ENCODE assay signal across 21 cellular contexts in the genomic region with DNA sequence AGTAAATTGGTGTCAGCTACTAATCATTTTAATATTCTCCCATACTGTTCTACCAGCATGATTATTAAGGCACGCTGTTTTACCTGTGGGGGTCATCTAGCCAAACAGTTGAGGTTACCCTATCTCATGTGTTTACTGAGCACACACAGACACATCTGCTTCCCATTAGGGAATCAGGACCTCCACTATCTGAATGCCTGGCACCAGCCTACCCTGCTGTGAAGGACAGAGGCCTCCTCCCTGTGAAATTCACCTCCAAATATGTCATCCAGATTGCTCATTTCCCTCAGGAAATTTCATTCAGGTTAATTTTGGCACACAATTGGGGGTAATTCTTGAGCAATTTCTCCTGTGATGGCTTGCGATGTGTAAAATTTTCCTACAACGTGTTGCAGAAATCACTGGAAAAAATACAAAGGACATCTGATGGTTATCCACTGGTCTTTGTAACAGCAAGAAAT.
DNase-seq lines count a peak whose midpoint lies in the region; ATAC-seq and TF ChIP-seq lines count a peak whose summit lies in the region.
"Had no signal": no experiment of that assay in that cellular context is flagged by ENCODE, and none has a peak within 500 bp of the region (broad histone marks: within the 10 kb centered on the region; RNA-seq: fewer than 3 reads in every experiment).

No MANE protein-coding gene starts in this region.

- H3K4me3 Mint-ChIP-seq in mesothelial cell of epicardium = no peak overlapping the region
- H3K4me3 Mint-ChIP-seq: activated CD8-positive, alpha-beta T cell treated with anti-CD3 and anti-CD28 coated beads, Interleukin-2, amount 10 ng/mL, durations not matched to agents 7 days and 5 days; activated naive CD8-positive, alpha-beta T cell treated with anti-CD3 and anti-CD28 coated beads, Interleukin-2, amount 10 ng/mL, durations not matched to agents 7 days and 5 days; CD8-positive, alpha-beta T cell; neural progenitor cell had no signal

- no peaks in the 10 kb centered on the region for H3K36me3 ChIP-seq in esophagus muscularis mucosa
- H3K36me3 ChIP-seq: neural progenitor cell, SJSA1, upper lobe of left lung had no signal

- TF ChIP-seq CTCF in esophagus muscularis mucosa (IDR thresholded peaks at IDR 0.05) (no peak), mesothelial cell of epicardium (IDR thresholded peaks at IDR 0.05; ENCODE audit: unreplicated experiment) (no peak)

- H3K4me1 ChIP-seq in esophagus muscularis mucosa = peaks cover 0 to 11% (median 8%) of the 10 kb centered on the region in 4 donors
- H3K4me1 ChIP-seq: body of pancreas, upper lobe of left lung had no signal

- intact Hi-C loops in esophagus muscularis mucosa (cut with DNase I) = loop anchor here (5.0 kb wide), 1 partner anchor 82 kb away; no protein-coding TSS in a partner anchor

- no peak overlapping the region for H3K4me3 ChIP-seq in esophagus muscularis mucosa
- H3K4me3 ChIP-seq: body of pancreas, neural progenitor cell, SJSA1, upper lobe of left lung had no signal

- TF ChIP-seq EP300 in esophagus muscularis mucosa (IDR thresholded peaks at IDR 0.05) = no peak

- H3K9me3 Mint-ChIP-seq in mesothelial cell of epicardium = no peaks in the 10 kb centered on the region
- H3K9me3 Mint-ChIP-seq: activated naive CD8-positive, alpha-beta T cell treated with anti-CD3 and anti-CD28 coated beads, Interleukin-2, amount 10 ng/mL, durations not matched to agents 7 days and 5 days; CD8-positive, alpha-beta T cell; neural progenitor cell had no signal

- 80% methylated on average over 3 of the region's 3 CpGs for WGBS in esophagus muscularis mucosa

- H3K4me1 Mint-ChIP-seq in mesothelial cell of epicardium = peaks cover 34% of the 10 kb centered on the region
- H3K4me1 Mint-ChIP-seq: activated naive CD8-positive, alpha-beta T cell treated with anti-CD3 and anti-CD28 coated beads, Interleukin-2, amount 10 ng/mL, durations not matched to agents 7 days and 5 days; neural progenitor cell had no signal

- no peak for TF ChIP-seq POLR2A in esophagus muscularis mucosa (IDR thresholded peaks at IDR 0.05; ENCODE audit: low read depth)

- no peaks in the 10 kb centered on the region for H3K36me3 Mint-ChIP-seq in mesothelial cell of epicardium
- H3K36me3 Mint-ChIP-seq: activated naive CD8-positive, alpha-beta T cell treated with anti-CD3 and anti-CD28 coated beads, Interleukin-2, amount 10 ng/mL, durations not matched to agents 7 days and 5 days; CD8-positive, alpha-beta T cell; neural progenitor cell had no signal

- H3K27ac ChIP-seq in esophagus muscularis mucosa (replicated peaks in 1 of 4) (peak overlapping the region; percentile 9 to 32 (median 19)), caudate nucleus (ENCODE audit: low read depth, low read length) (no peak overlapping the region)
- H3K27ac ChIP-seq: body of pancreas, neural progenitor cell, SJSA1, upper lobe of left lung had no signal

- H3K27me3 ChIP-seq in esophagus muscularis mucosa = no peaks in the 10 kb centered on the region
- H3K27me3 ChIP-seq: body of pancreas, neural progenitor cell, SJSA1, upper lobe of left lung had no signal

- H3K27ac Mint-ChIP-seq in mesothelial cell of epicardium = peak overlapping the region; percentile 74
- H3K27ac Mint-ChIP-seq: activated CD8-positive, alpha-beta T cell treated with anti-CD3 and anti-CD28 coated beads, Interleukin-2, amount 10 ng/mL, durations not matched to agents 7 days and 5 days; activated naive CD8-positive, alpha-beta T cell treated with anti-CD3 and anti-CD28 coated beads, Interleukin-2, amount 10 ng/mL, durations not matched to agents 7 days and 5 days; CD8-positive, alpha-beta T cell; neural progenitor cell had no signal

- no peak for ATAC-seq in HG02571 (IDR thresholded peaks at IDR 0.05; ENCODE audit: unreplicated experiment)
- ATAC-seq: activated CD8-positive, alpha-beta T cell treated with anti-CD3 and anti-CD28 coated beads, Interleukin-2, amount 10 ng/mL, durations not matched to agents 7 days and 5 days; body of pancreas; CD8-positive, alpha-beta T cell; stimulated activated naive CD8-positive, alpha-beta T cell treated with anti-CD3 and anti-CD28 coated beads, Interleukin-15, Interleukin-2, amounts not matched to agents 100 U/mL and 50 U/mL, for 24 hours had no signal

- H3K27me3 Mint-ChIP-seq in mesothelial cell of epicardium (ENCODE audit: low read depth) = no peaks in the 10 kb centered on the region

- DNase-seq in COR-L47 (lab: John Stamatoyannopoulos, UW) (peak; percentile 31), NCI-H226 (peak; percentile 95), esophagus muscularis mucosa (ENCODE audit: extremely low spot score) (peak; percentile 37), mesothelial cell of epicardium (ENCODE audit: low spot score in 2 of 2, unreplicated experiment in 2 of 2) (no peak), NCI-H510A treated with DMSO at 0.1 percent for 48 hours (lab: John Stamatoyannopoulos, UW) (no peak), caudate nucleus (lab: John Stamatoyannopoulos, UW) (no peak)
- DNase-seq: activated CD8-positive, alpha-beta T cell treated with anti-CD3 and anti-CD28 coated beads, Interleukin-2, amount 10 ng/mL, durations not matched to agents 7 days and 5 days; activated naive CD8-positive, alpha-beta T cell treated with anti-CD3 and anti-CD28 coated beads, Interleukin-2, amount 10 ng/mL, durations not matched to agents 7 days and 5 days; activated T-cell treated with anti-CD3 and anti-CD28 coated beads, Interleukin-2, amount 50 U/mL, for 48 hours; body of pancreas; CD8-positive, alpha-beta T cell; DND-41; head of caudate nucleus; midbrain; NCI-H1694; NCI-H446; stimulated activated naive CD8-positive, alpha-beta T cell treated with anti-CD3 and anti-CD28 coated beads, Interleukin-15, Interleukin-2, amounts not matched to agents 100 U/mL and 50 U/mL, for 24 hours; upper lobe of left lung had no signal

- H3K9me3 ChIP-seq in esophagus muscularis mucosa = no peaks in the 10 kb centered on the region
- H3K9me3 ChIP-seq: body of pancreas, SJSA1, upper lobe of left lung had no signal

Comparison
In these comparisons a context has a peak if more than half of its experiments do, and no peak if none do; other contexts are left out.
1. DNase-seq: peak in COR-L47 (single experiment), NCI-H226 (single experiment) and esophagus muscularis mucosa (single experiment); none in mesothelial cell of epicardium (0 of 2), NCI-H510A treated with DMSO at 0.1 percent for 48 hours (single experiment) and caudate nucleus (0 of 61).